Comparison of ENCODE assay signal across 9 cellular contexts in genomic region chr1:148699357-148699756, GRCh38. TPM values are rescaled to one million over a fixed set of nuclear protein-coding genes. Genes with fewer than 3 reads are reported as not detected.
A peak's percentile ranks its signal among the peaks of the same experiment; 100 is the strongest.
DNase-seq lines count a peak whose midpoint lies in the region; ATAC-seq and TF ChIP-seq lines count a peak whose summit lies in the region.
"Not testable (repeated sequence)": the region's sequence is repeated elsewhere in the genome, so short reads cannot be mapped to it uniquely, and the experiment has no call there.
"Had no signal": no experiment of that assay in that cellular context is flagged by ENCODE, and none has a peak within 500 bp of the region (broad histone marks: within the 10 kb centered on the region; RNA-seq: fewer than 3 reads in every experiment).

No MANE protein-coding gene starts in this region.

- not testable (repeated sequence) for H3K4me1 ChIP-seq in RWPE2 (ENCODE audit: insufficient read depth, poor library complexity, severe bottlenecking); naive thymus-derived CD4-positive, alpha-beta T cell (ENCODE audit: control insufficient read depth in 2 of 2, insufficient read depth in 2 of 2, low read length in 2 of 2)

- H3K9me3 Mint-ChIP-seq in CD4-positive, alpha-beta T cell; activated CD4-positive, alpha-beta T cell treated with anti-CD3 and anti-CD28 coated beads for 36 hours (ENCODE audit: low read depth); activated T-cell treated with anti-CD3 and anti-CD28 coated beads, Interleukin-2, amount 50 U/mL, for 72 hours; central memory CD8-positive, alpha-beta T cell; naive thymus-derived CD4-positive, alpha-beta T cell; stimulated activated memory B cell treated with anti-CD40 and anti-IgM and Interleukin-4, amounts not matched to agents 10 μg/mL and 1 μg/mL and 100 μg/mL, for 72 hours: not testable (repeated sequence)

- not testable (repeated sequence) for H3K27me3 Mint-ChIP-seq in CD4-positive, alpha-beta T cell; activated CD4-positive, alpha-beta T cell treated with anti-CD3 and anti-CD28 coated beads for 36 hours; activated T-cell treated with anti-CD3 and anti-CD28 coated beads, Interleukin-2, amount 50 U/mL, for 72 hours (ENCODE audit: low read depth); central memory CD8-positive, alpha-beta T cell; naive thymus-derived CD4-positive, alpha-beta T cell; stimulated activated memory B cell treated with anti-CD40 and anti-IgM and Interleukin-4, amounts not matched to agents 10 μg/mL and 1 μg/mL and 100 μg/mL, for 72 hours

- H3K4me3 Mint-ChIP-seq in CD4-positive, alpha-beta T cell; activated CD4-positive, alpha-beta T cell treated with anti-CD3 and anti-CD28 coated beads for 36 hours; activated T-cell treated with anti-CD3 and anti-CD28 coated beads, Interleukin-2, amount 50 U/mL, for 72 hours; central memory CD8-positive, alpha-beta T cell; naive thymus-derived CD4-positive, alpha-beta T cell; stimulated activated memory B cell treated with anti-CD40 and anti-IgM and Interleukin-4, amounts not matched to agents 10 μg/mL and 1 μg/mL and 100 μg/mL, for 72 hours: not testable (repeated sequence)

- CTCF ChIA-PET in CD4-positive, alpha-beta T cell (lab: Charles Lee); activated CD4-positive, alpha-beta T cell treated with anti-CD3 and anti-CD28 coated beads for 36 hours (lab: Charles Lee); naive thymus-derived CD4-positive, alpha-beta T cell (lab: Charles Lee): not testable (repeated sequence)

- H3K27ac Mint-ChIP-seq in CD4-positive, alpha-beta T cell; activated CD4-positive, alpha-beta T cell treated with anti-CD3 and anti-CD28 coated beads for 36 hours; activated T-cell treated with anti-CD3 and anti-CD28 coated beads, Interleukin-2, amount 50 U/mL, for 72 hours; central memory CD8-positive, alpha-beta T cell (ENCODE audit: low read depth); naive thymus-derived CD4-positive, alpha-beta T cell; stimulated activated memory B cell treated with anti-CD40 and anti-IgM and Interleukin-4, amounts not matched to agents 10 μg/mL and 1 μg/mL and 100 μg/mL, for 72 hours: not testable (repeated sequence)

- DNase-seq in CD4-positive, alpha-beta T cell; RWPE2 (ENCODE audit: low spot score); activated CD4-positive, alpha-beta T cell treated with anti-CD3 and anti-CD28 coated beads for 36 hours; activated T-cell treated with anti-CD3 and anti-CD28 coated beads, Interleukin-2, amount 50 U/mL, for 72 hours; central memory CD8-positive, alpha-beta T cell (ENCODE audit: low spot score in 2 of 2); naive thymus-derived CD4-positive, alpha-beta T cell: not testable (repeated sequence)

- H3K27ac ChIP-seq in CD4-positive, alpha-beta T cell (ENCODE audit: low read depth, low read length); RWPE2 (ENCODE audit: poor library complexity, severe bottlenecking); naive thymus-derived CD4-positive, alpha-beta T cell (ENCODE audit: low read depth, low read length): not testable (repeated sequence)

- TF ChIP-seq CTCF in CD4-positive, alpha-beta T cell (IDR thresholded peaks at IDR 0.05); RWPE2 (IDR thresholded peaks at IDR 0.05; ENCODE audit: poor library complexity, severe bottlenecking): not testable (repeated sequence)

- POLR2A ChIA-PET in CD4-positive, alpha-beta T cell (lab: Charles Lee); activated CD4-positive, alpha-beta T cell treated with anti-CD3 and anti-CD28 coated beads for 36 hours (lab: Charles Lee); naive thymus-derived CD4-positive, alpha-beta T cell (lab: Charles Lee): not testable (repeated sequence)

- not testable (repeated sequence) for H3K4me3 ChIP-seq in RWPE2 (ENCODE audit: severe bottlenecking); naive thymus-derived CD4-positive, alpha-beta T cell (ENCODE audit: low read length)

- intact Hi-C loops in CD4-positive, alpha-beta T cell (cut with DNase I, micrococcal nuclease); activated CD4-positive, alpha-beta T cell treated with anti-CD3 and anti-CD28 coated beads for 36 hours (cut with DNase I, micrococcal nuclease); naive thymus-derived CD4-positive, alpha-beta T cell (cut with micrococcal nuclease): not testable (repeated sequence)

- H3K27me3 ChIP-seq in CD4-positive, alpha-beta T cell (ENCODE audit: control insufficient read depth, insufficient read depth, low read length); RWPE2 (ENCODE audit: insufficient read depth, poor library complexity, severe bottlenecking); naive thymus-derived CD4-positive, alpha-beta T cell (ENCODE audit: control insufficient read depth in 2 of 2, insufficient read depth in 2 of 2, low read length in 2 of 2): not testable (repeated sequence)

- not testable (repeated sequence) for H3K36me3 Mint-ChIP-seq in CD4-positive, alpha-beta T cell (ENCODE audit: low read depth); activated CD4-positive, alpha-beta T cell treated with anti-CD3 and anti-CD28 coated beads for 36 hours (ENCODE audit: low read depth); activated T-cell treated with anti-CD3 and anti-CD28 coated beads, Interleukin-2, amount 50 U/mL, for 72 hours (ENCODE audit: insufficient read depth in 2 of 2); central memory CD8-positive, alpha-beta T cell (ENCODE audit: insufficient read depth); naive thymus-derived CD4-positive, alpha-beta T cell; stimulated activated memory B cell treated with anti-CD40 and anti-IgM and Interleukin-4, amounts not matched to agents 10 μg/mL and 1 μg/mL and 100 μg/mL, for 72 hours

- H3K36me3 ChIP-seq in RWPE2 (ENCODE audit: low read depth); naive thymus-derived CD4-positive, alpha-beta T cell (ENCODE audit: control insufficient read depth in 2 of 3, insufficient read depth in 3 of 3, low read length in 3 of 3): not testable (repeated sequence)

- H3K9me3 ChIP-seq in CD4-positive, alpha-beta T cell (ENCODE audit: control insufficient read depth, low read length); RWPE2 (ENCODE audit: severe bottlenecking); naive thymus-derived CD4-positive, alpha-beta T cell (ENCODE audit: control insufficient read depth in 2 of 3, low read length in 3 of 3): not testable (repeated sequence)

- ATAC-seq in CD4-positive, alpha-beta T cell (ENCODE audit: poor library complexity): peak; percentile 73
- peak; percentile 80 for ATAC-seq in RWPE2 (ENCODE audit: low read depth)
- peak; percentile 91 for ATAC-seq in activated CD4-positive, alpha-beta T cell treated with anti-CD3 and anti-CD28 coated beads for 36 hours
- ATAC-seq in activated T-cell treated with anti-CD3 and anti-CD28 coated beads, Interleukin-2, amount 50 U/mL, for 72 hours (replicated peaks in 1 of 2): peak; percentile 88 to 96
- peak; percentile 65 for ATAC-seq in central memory CD8-positive, alpha-beta T cell (replicated peaks; ENCODE audit: extremely low read depth, poor library complexity, severe bottlenecking)
- peak; percentile 67 for ATAC-seq in naive thymus-derived CD4-positive, alpha-beta T cell
- peak; percentile 90 for ATAC-seq in stimulated activated memory B cell treated with anti-CD40 and anti-IgM and Interleukin-4, amounts not matched to agents 10 μg/mL and 1 μg/mL and 100 μg/mL, for 72 hours

- H3K4me1 Mint-ChIP-seq in CD4-positive, alpha-beta T cell (ENCODE audit: low read depth); activated CD4-positive, alpha-beta T cell treated with anti-CD3 and anti-CD28 coated beads for 36 hours; activated T-cell treated with anti-CD3 and anti-CD28 coated beads, Interleukin-2, amount 50 U/mL, for 72 hours (ENCODE audit: low read depth); central memory CD8-positive, alpha-beta T cell; naive thymus-derived CD4-positive, alpha-beta T cell; stimulated activated memory B cell treated with anti-CD40 and anti-IgM and Interleukin-4, amounts not matched to agents 10 μg/mL and 1 μg/mL and 100 μg/mL, for 72 hours: not testable (repeated sequence)

RNA-seq across cellular contexts. Expression of gene NUDT4B, which starts 49.2 kb away (rescaled TPM):
- under 1 TPM in 1 of 2 experiments, not detected in 1; 0.42 TPM for total RNA-seq in CD4-positive, alpha-beta T cell
- under 1 TPM; 0.41 to 0.46 TPM for total RNA-seq in activated CD4-positive, alpha-beta T cell treated with anti-CD3 and anti-CD28 coated beads for 36 hours
- under 1 TPM in 1 of 2 donors, not detected in 1; 0.65 TPM for total RNA-seq in activated T-cell treated with anti-CD3 and anti-CD28 coated beads, Interleukin-2, amount 50 U/mL, for 72 hours
- total RNA-seq in naive thymus-derived CD4-positive, alpha-beta T cell: under 1 TPM in 2 of 5 experiments, not detected in 3; 0.62 to 0.69 TPM
- 10 to 100 TPM in 1 of 2 donors, 1 to 10 TPM in 1; 3.7 to 11.2 TPM for polyA plus RNA-seq in naive thymus-derived CD4-positive, alpha-beta T cell
- total RNA-seq: Caco-2, H9 had no signal
